ENCODE assay signal across 16 cellular contexts in genomic region chr1:200774735-200775449, GRCh38. TPM values are rescaled to one million over a fixed set of nuclear protein-coding genes. Genes with fewer than 3 reads are reported as not detected.
A peak's percentile ranks its signal among the peaks of the same experiment; 100 is the strongest.
DNase-seq lines count a peak whose midpoint lies in the region; ATAC-seq and TF ChIP-seq lines count a peak whose summit lies in the region.
"Had no signal": no experiment of that assay in that cellular context is flagged by ENCODE, and none has a peak within 500 bp of the region (broad histone marks: within the 10 kb centered on the region; RNA-seq: fewer than 3 reads in every experiment).

No MANE protein-coding gene starts in this region.

- no peak overlapping the region for H2BK120ac ChIP-seq in IMR-90 (ENCODE audit: low read depth, low read length)

- no peak overlapping the region for H4K5ac ChIP-seq in IMR-90 (ENCODE audit: low read depth, low read length)

- TF ChIP-seq EP300 in esophagus muscularis mucosa (IDR thresholded peaks at IDR 0.05), result peak; percentile 37

- H4K8ac ChIP-seq in IMR-90 (ENCODE audit: low read depth in 2 of 2, low read length in 2 of 2), result no peak overlapping the region

- no peak overlapping the region for H2BK15ac ChIP-seq in IMR-90 (ENCODE audit: low read depth, low read length)

- intact Hi-C loops in IMR-90 (cut with micrococcal nuclease) (no loop called here), esophagus muscularis mucosa (cut with DNase I) (loop anchor here (5.0 kb wide), 1 partner anchor 33 kb away; no protein-coding TSS in a partner anchor)

- POLR2A ChIA-PET in IMR-90 (lab: Charles Lee; ENCODE audit: unreplicated experiment), result interaction anchor here (0.6 kb wide), 1 partner anchor 127 kb away, joined by 3 read pairs; no protein-coding TSS in a partner anchor

- H3K79me2 ChIP-seq in Karpas-422 (ENCODE audit: low read length), result peaks cover 90% of the 10 kb centered on the region

- dilution Hi-C loops in IMR-90 (cut with HindIII; ENCODE audit: low sequenced_read_pairs, unreplicated experiment), result no loop called here

- no peak for TF ChIP-seq POLR2A in IMR-90 (IDR thresholded peaks at IDR 0.05; ENCODE audit: low read depth, low read length)
- TF ChIP-seq POLR2A in esophagus muscularis mucosa (IDR thresholded peaks at IDR 0.05; ENCODE audit: low read depth), result no peak

- no peaks in the 10 kb centered on the region for H3K9me2 ChIP-seq in Karpas-422 (replicated peaks; ENCODE audit: insufficient read depth, low read length)

- H3K4me1 ChIP-seq in IMR-90 (ENCODE audit: control insufficient read depth, insufficient read depth, low read length) (peaks cover 10% of the 10 kb centered on the region), esophagus muscularis mucosa (peaks cover 34 to 48% (median 39%) of the 10 kb centered on the region in 4 donors), thymus (ENCODE audit: control insufficient read depth, insufficient read depth, low read length) (no peaks in the 10 kb centered on the region), Karpas-422 (ENCODE audit: low read length) (peaks cover 22% of the 10 kb centered on the region)

- H3K18ac ChIP-seq in IMR-90 (ENCODE audit: low read depth, low read length), result no peak overlapping the region

- no peak overlapping the region for H3K4ac ChIP-seq in IMR-90 (ENCODE audit: low read depth, low read length)

- no peak overlapping the region for H3K56ac ChIP-seq in IMR-90 (ENCODE audit: extremely low read depth, insufficient read depth, low read length)

- H3K9me3 ChIP-seq in IMR-90 (ENCODE audit: control insufficient read depth, insufficient read depth, low read length), result no peaks in the 10 kb centered on the region
- H3K9me3 ChIP-seq in esophagus muscularis mucosa, result no peaks in the 10 kb centered on the region
- H3K9me3 ChIP-seq in thymus (ENCODE audit: control insufficient read depth), result no peaks in the 10 kb centered on the region
- no peaks in the 10 kb centered on the region for H3K9me3 ChIP-seq in Karpas-422 (ENCODE audit: low read length)
- H3K9me3 ChIP-seq: right atrium auricular region had no signal

- H4K20me1 ChIP-seq in IMR-90 (ENCODE audit: insufficient read depth, low read length) (peaks cover 28% of the 10 kb centered on the region), Karpas-422 (ENCODE audit: insufficient read depth, low read depth, low read length) (no peaks in the 10 kb centered on the region)

- no peak overlapping the region for H2AFZ ChIP-seq in IMR-90 (replicated peaks; ENCODE audit: low read length, poor library complexity)
- no peak overlapping the region for H2AFZ ChIP-seq in Karpas-422 (ENCODE audit: low read length)

- peak overlapping the region; percentile 57; the same call in 1 of the 2 replicates for H3K4me2 ChIP-seq in IMR-90 (ENCODE audit: low read depth, low read length)
- H3K4me2 ChIP-seq in Karpas-422 (ENCODE audit: low read depth, low read length, poor library complexity, severe bottlenecking), result no peak overlapping the region

- no peak overlapping the region for H3K27ac ChIP-seq in IMR-90 (ENCODE audit: insufficient read depth, low read length)
- H3K27ac ChIP-seq in esophagus muscularis mucosa (replicated peaks in 1 of 4), result peak overlapping the region; percentile 23 to 72 (median 62)
- H3K27ac ChIP-seq in thymus (ENCODE audit: low read depth), result peak overlapping the region; percentile 5
- H3K27ac ChIP-seq in Karpas-422 (ENCODE audit: low read length), result no peak overlapping the region
- H3K27ac ChIP-seq: SK-N-MC had no signal

- H2BK20ac ChIP-seq in IMR-90 (ENCODE audit: low read depth, low read length), result no peak overlapping the region

- peak; percentile 52 for ATAC-seq in GM18511 (IDR thresholded peaks at IDR 0.05; ENCODE audit: unreplicated experiment)
- ATAC-seq in IMR-90 (ENCODE audit: low read depth), result peak; percentile 63
- ATAC-seq in HG03196 (IDR thresholded peaks at IDR 0.05; ENCODE audit: unreplicated experiment), result no peak
- ATAC-seq: activated CD8-positive, alpha-beta memory T cell treated with anti-CD3 and anti-CD28 coated beads, Interleukin-2, amount 10 ng/mL, durations not matched to agents 7 days and 5 days; HCT116; natural killer cell had no signal

- TF ChIP-seq CTCF in IMR-90 (conservative IDR thresholded peaks at IDR 0.05; ENCODE audit: low read depth, low read length), result no peak
- no peak for TF ChIP-seq CTCF in esophagus muscularis mucosa (IDR thresholded peaks at IDR 0.05)

- no peak for TF ChIP-seq RAD21 in IMR-90 (IDR thresholded peaks at IDR 0.05; ENCODE audit: low read length)

- H3K27me3 ChIP-seq in IMR-90 (ENCODE audit: control insufficient read depth, insufficient read depth, low read length), result no peaks in the 10 kb centered on the region
- no peaks in the 10 kb centered on the region for H3K27me3 ChIP-seq in esophagus muscularis mucosa
- no peaks in the 10 kb centered on the region for H3K27me3 ChIP-seq in thymus (ENCODE audit: control insufficient read depth, insufficient read depth)
- no peaks in the 10 kb centered on the region for H3K27me3 ChIP-seq in Karpas-422 (ENCODE audit: low read length)
- H3K27me3 ChIP-seq: right atrium auricular region had no signal

- H3K9ac ChIP-seq in IMR-90 (ENCODE audit: low read depth, low read length) (no peak overlapping the region), Karpas-422 (ENCODE audit: low read length) (no peak overlapping the region)

- no peak overlapping the region for H3K14ac ChIP-seq in IMR-90 (replicated peaks; ENCODE audit: low read depth, low read length)

- DNase-seq in IMR-90 (peak; percentile 19), esophagus muscularis mucosa (ENCODE audit: extremely low spot score) (no peak), C1 segment of cervical spinal cord (lab: John Stamatoyannopoulos, UW) (no peak), DMS 273 (lab: John Stamatoyannopoulos, UW; ENCODE audit: unreplicated experiment) (no peak), Karpas-422 (no peak)
- DNase-seq: activated CD8-positive, alpha-beta memory T cell treated with anti-CD3 and anti-CD28 coated beads, Interleukin-2, amount 10 ng/mL, durations not matched to agents 7 days and 5 days; activated naive CD4-positive, alpha-beta T cell; natural killer cell; NCI-H1092 treated with DMSO at 0.1 percent for 48 hours; stimulated activated CD4-positive, alpha-beta T cell treated with anti-CD3 and anti-CD28 coated beads, Interleukin-4, amount 100 ng/mL, for 1 hour had no signal

- CTCF ChIA-PET in IMR-90 (lab: Yijun Ruan, JAX), result no interaction called here

- H2AK9ac ChIP-seq in IMR-90 (replicated peaks; ENCODE audit: low read depth, low read length, poor library complexity), result no peak overlapping the region

- no peak overlapping the region for H4K91ac ChIP-seq in IMR-90 (ENCODE audit: insufficient read depth, low read depth, low read length)

- BruUV-seq in IMR-90 (replicated peaks; lab: Mats Ljungman, UMichigan), result no TSS peak

- H2AK5ac ChIP-seq in IMR-90 (ENCODE audit: low read depth, low read length), result no peak overlapping the region

- H3K4me3 ChIP-seq in IMR-90 (ENCODE audit: insufficient read depth, low read depth, low read length) (no peak overlapping the region), esophagus muscularis mucosa (no peak overlapping the region), thymus (ENCODE audit: low read length) (no peak overlapping the region), Karpas-422 (ENCODE audit: low read length) (no peak overlapping the region)
- H3K4me3 ChIP-seq: right atrium auricular region, SK-N-MC had no signal

- peak overlapping the region; percentile 12 for H2BK5ac ChIP-seq in IMR-90 (ENCODE audit: low read depth, low read length, poor library complexity, severe bottlenecking)

- peaks cover 8% of the 10 kb centered on the region for H3K9me1 ChIP-seq in IMR-90 (ENCODE audit: insufficient read depth, low read length)

- in situ Hi-C loops in IMR-90 (cut with MboI; ENCODE audit: low sequenced_read_pairs), result no loop called here

- WGBS in IMR-90 (ENCODE audit: extremely low coverage in 2 of 2, insufficient read length in 1 of 2), 2 experiments, result no CpG with 5 or more reads among the region's 2 CpGs
- 73% methylated on average over 2 of the region's 2 CpGs for WGBS in esophagus muscularis mucosa
- 96% methylated on average over 2 of the region's 2 CpGs for WGBS in thymus

- H3K36me3 ChIP-seq in IMR-90 (ENCODE audit: control insufficient read depth, insufficient read depth, low read length) (peaks cover 5% of the 10 kb centered on the region; the same call in 1 of the 2 replicates), esophagus muscularis mucosa (peaks cover 0 to 16% (median 7%) of the 10 kb centered on the region in 4 donors), thymus (ENCODE audit: control insufficient read depth, insufficient read depth) (no peaks in the 10 kb centered on the region), Karpas-422 (ENCODE audit: insufficient read depth, low read length) (peaks cover 61% of the 10 kb centered on the region)

- H3K23ac ChIP-seq in IMR-90 (ENCODE audit: low read depth, low read length), result no peak overlapping the region; the same call in 1 of the 2 replicates

- peaks cover 8 to 57% of the 10 kb centered on the region in 2 experiments for H3K79me1 ChIP-seq in IMR-90 (ENCODE audit: low read depth in 1 of 2, low read length in 2 of 2)

TF ChIP-seq in IMR-90, 13 proteins besides CTCF, POLR2A, EP300 and RAD21 (continues in another document):
- TF ChIP-seq MAFK (IDR thresholded peaks at IDR 0.05; ENCODE audit: low read depth, low read length), result no peak
- no peak for TF ChIP-seq ELK1 (IDR thresholded peaks at IDR 0.05; ENCODE audit: borderline replicate concordance, low read depth, low read length)
- no peak for TF ChIP-seq BHLHE40 (IDR thresholded peaks at IDR 0.05; ENCODE audit: low read depth, low read length)
- no peak for TF ChIP-seq SMC3 (IDR thresholded peaks at IDR 0.05; ENCODE audit: low read depth, low read length)
- no peak for TF ChIP-seq NFE2L2 (IDR thresholded peaks at IDR 0.05; ENCODE audit: low read depth, low read length)

RNA-seq across cellular contexts. Expression of gene CAMSAP2, which starts 36.2 kb away (rescaled TPM):
- 29.4 and 43.0 TPM in 2 replicates for total RNA-seq in IMR-90 (2012; rRNA removed)
- 6.9 and 8.3 TPM in 2 replicates for polyA plus RNA-seq in IMR-90 (2012; rRNA removed)
- 0.97 and 1.1 TPM in 2 replicates for polyA plus RNA-seq in IMR-90 (2012; cell fraction: cytosol; rRNA removed)
- polyA plus RNA-seq in IMR-90 (2012; cell fraction: nucleus; rRNA removed; ENCODE audit: low replicate concordance), result 0.85 and 10.6 TPM in 2 replicates
- total RNA-seq in esophagus muscularis mucosa, result 10 to 100 TPM; 34.6 to 44.0 (median 38.4) TPM
- polyA plus RNA-seq in thymus, result 9.2 TPM
- 29.4 and 56.5 TPM in 2 replicates for total RNA-seq in Karpas-422 (2014; rRNA removed; shearing (Covaris generic); ENCODE audit: low replicate concordance)

Comparison
In these comparisons a context has a peak if more than half of its experiments do, and no peak if none do; other contexts are left out.
1. H3K27ac ChIP-seq: peak in esophagus muscularis mucosa (4 of 4) and thymus (single experiment); none in IMR-90 (single experiment) and Karpas-422 (single experiment).